8 cellular contexts compared by ENCODE assay signal in the genomic region with DNA sequence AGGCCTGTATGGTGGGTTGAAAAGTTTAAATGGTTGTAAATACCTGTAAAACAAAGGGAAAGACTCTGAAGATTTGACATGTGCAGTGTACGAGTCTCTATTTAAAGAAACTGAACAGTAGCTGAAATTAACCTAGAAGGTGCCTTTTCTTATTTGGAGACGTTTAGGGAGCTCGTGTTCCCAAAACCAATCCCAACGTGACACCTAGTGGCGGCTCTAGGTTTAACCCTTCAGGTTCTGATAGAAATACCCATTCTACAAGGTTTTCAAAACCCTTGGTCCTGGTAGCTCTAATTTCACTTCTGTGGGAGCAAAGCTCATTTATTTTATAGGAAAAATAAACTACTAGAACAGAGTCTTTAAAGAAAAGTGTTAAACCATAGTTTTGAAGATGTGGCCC.
A peak's percentile ranks its signal among the peaks of the same experiment; 100 is the strongest.
DNase-seq lines count a peak whose midpoint lies in the region; TF ChIP-seq lines count a peak whose summit lies in the region.

No MANE protein-coding gene starts in this region.

- H3K4me1 Mint-ChIP-seq in endothelial cell (ENCODE audit: unreplicated experiment) = no peaks in the 10 kb centered on the region

- no peaks in the 10 kb centered on the region for H3K27me3 ChIP-seq in DOHH2 (ENCODE audit: control insufficient read depth, low read length)

- no peak overlapping the region for H3K4me3 ChIP-seq in DOHH2 (ENCODE audit: low read length)

- H3K9me3 ChIP-seq in DOHH2 (ENCODE audit: control insufficient read depth, insufficient read depth, low read length) = no peaks in the 10 kb centered on the region

- H3K79me2 ChIP-seq in DOHH2 (ENCODE audit: control insufficient read depth, low read length) = no peaks in the 10 kb centered on the region

- no peak overlapping the region for H3K27ac Mint-ChIP-seq in endothelial cell (ENCODE audit: unreplicated experiment)

- TF ChIP-seq CTCF in DOHH2 (IDR thresholded peaks at IDR 0.05; ENCODE audit: low read depth, low read length, poor library complexity, severe bottlenecking) (peak; percentile 45), endothelial cell (IDR thresholded peaks at IDR 0.05; ENCODE audit: unreplicated experiment) (peak; percentile 61)

- H3K4me1 ChIP-seq in DOHH2 (ENCODE audit: control insufficient read depth, low read length) = no peaks in the 10 kb centered on the region

- H3K4me3 Mint-ChIP-seq in endothelial cell (ENCODE audit: unreplicated experiment) = no peak overlapping the region

- no peaks in the 10 kb centered on the region for H3K36me3 ChIP-seq in DOHH2 (ENCODE audit: control insufficient read depth, low read length)

- H3K4me2 ChIP-seq in DOHH2 (ENCODE audit: low read length) = no peak overlapping the region

- H4K20me1 ChIP-seq in DOHH2 (ENCODE audit: control insufficient read depth, insufficient read depth, low read depth, low read length) = no peaks in the 10 kb centered on the region

- peak; percentile 1 for DNase-seq in HCEC 1CT
- peak; percentile 39 for DNase-seq in NCI-H446 treated with DMSO at 0.1 percent for 48 hours (lab: John Stamatoyannopoulos, UW)
- peak; percentile 47 for DNase-seq in endothelial cell (ENCODE audit: low spot score)
- DNase-seq in stimulated activated CD8-positive, alpha-beta memory T cell treated with anti-CD3 and anti-CD28 coated beads, Interleukin-4, amount 100 ng/mL, for 48 hours = peak; percentile 34
- DNase-seq in hepatic stellate cell (ENCODE audit: low spot score) = no peak
- no peak for DNase-seq in NCI-H774 (lab: John Stamatoyannopoulos, UW)
- DNase-seq in NCI-H2227 (lab: John Stamatoyannopoulos, UW; ENCODE audit: unreplicated experiment) = no peak

- H3K27ac ChIP-seq in DOHH2 (ENCODE audit: low read depth, low read length) = no peak overlapping the region

- H3K27me3 Mint-ChIP-seq in endothelial cell (ENCODE audit: unreplicated experiment) = no peaks in the 10 kb centered on the region

- H3K9me2 ChIP-seq in DOHH2 (replicated peaks; ENCODE audit: control insufficient read depth, low read length) = no peaks in the 10 kb centered on the region

- H3K9me3 Mint-ChIP-seq in endothelial cell (ENCODE audit: unreplicated experiment) = no peaks in the 10 kb centered on the region

- H3F3A ChIP-seq in DOHH2 (ENCODE audit: control insufficient read depth, insufficient read depth) = no peaks in the 10 kb centered on the region

- H3K36me3 Mint-ChIP-seq in endothelial cell (ENCODE audit: low read depth, unreplicated experiment) = no peaks in the 10 kb centered on the region

Comparison
In these comparisons a context has a peak if more than half of its experiments do, and no peak if none do; other contexts are left out.
1. DNase-seq: peak in HCEC 1CT (single experiment), NCI-H446 treated with DMSO at 0.1 percent for 48 hours (single experiment), endothelial cell (single experiment) and stimulated activated CD8-positive, alpha-beta memory T cell treated with anti-CD3 and anti-CD28 coated beads, Interleukin-4, amount 100 ng/mL, for 48 hours (single experiment); none in hepatic stellate cell (single experiment), NCI-H774 (single experiment) and NCI-H2227 (single experiment).